21 cellular contexts compared by ENCODE assay signal in genomic region chr13:31801088-31801487, GRCh38.
"Had no signal": no experiment of that assay in that cellular context is flagged by ENCODE, and none has a peak within 500 bp of the region (broad histone marks: within the 10 kb centered on the region; RNA-seq: fewer than 3 reads in every experiment).

No MANE protein-coding gene starts in this region.

- H3K9me3 Mint-ChIP-seq: memory B cell, mesothelial cell of epicardium, nephron had no signal

- H3K4me1 Mint-ChIP-seq: memory B cell, nephron had no signal

- DNase-seq: esophagus squamous epithelium; foreskin fibroblast; glutamatergic neuron; kidney; left cardiac atrium; left ventricle myocardium inferior; lower lobe of right lung; occipital lobe; pancreas; right cardiac atrium; small intestine; stimulated activated CD4-positive, alpha-beta T cell treated with anti-CD3 and anti-CD28 coated beads, Interleukin-12 subunit alpha, Interleukin-12 subunit beta, amount 100 ng/mL, for 4 hours; stimulated activated naive CD8-positive, alpha-beta T cell treated with anti-CD3 and anti-CD28 coated beads, Interleukin-15, Interleukin-2, amounts not matched to agents 100 U/mL and 50 U/mL, for 24 hours; tibial artery; upper lobe of left lung; uterus had no signal

- ATAC-seq: gastroesophageal sphincter; left cardiac atrium; lower lobe of right lung; pancreas; right cardiac atrium; stimulated activated naive CD8-positive, alpha-beta T cell treated with anti-CD3 and anti-CD28 coated beads, Interleukin-15, Interleukin-2, amounts not matched to agents 100 U/mL and 50 U/mL, for 24 hours had no signal

- H3K27ac Mint-ChIP-seq: memory B cell, mesothelial cell of epicardium, nephron, progenitor cell of endocrine pancreas had no signal

- H3K4me3 Mint-ChIP-seq: memory B cell, mesothelial cell of epicardium, nephron had no signal

- H3K36me3 Mint-ChIP-seq: memory B cell, mesothelial cell of epicardium had no signal
